In genomic region chr9:130606887-130607582, GRCh38 we compare ENCODE assay signal across 25 cellular contexts. TPM values are rescaled to one million over a fixed set of nuclear protein-coding genes. Genes with fewer than 3 reads are reported as not detected.
DNase-seq lines count a peak whose midpoint lies in the region; ATAC-seq and TF ChIP-seq lines count a peak whose summit lies in the region.
"Had no signal": no experiment of that assay in that cellular context is flagged by ENCODE, and none has a peak within 500 bp of the region (broad histone marks: within the 10 kb centered on the region; RNA-seq: fewer than 3 reads in every experiment).

No MANE protein-coding gene starts in this region.

- in situ Hi-C loops in mammary epithelial cell (cut with MboI; ENCODE audit: low sequenced_read_pairs in 2 of 2): no loop called here
- in situ Hi-C loops in brain microvascular endothelial cell (cut with HindIII; ENCODE audit: low pct_ligation_motif_present, low sequenced_read_pairs): no loop called here

- 93% methylated on average over 6 of the region's 8 CpGs for WGBS in mammary epithelial cell (ENCODE audit: low coverage, missing lambda C conversion rate)
- 65 to 72% methylated on average over 7 to 8 of the region's 8 CpGs for WGBS in gastroesophageal sphincter (ENCODE audit: low coverage in 1 of 2), 2 donors
- 86 to 92% methylated on average over 8 of the region's 8 CpGs for WGBS in thyroid gland, 2 donors

- POLR2A ChIA-PET in MCF 10A (lab: Yijun Ruan, JAX): interaction anchor here (0.7 kb wide), 1 partner anchor 579 kb away, joined by 4 read pairs; no protein-coding TSS in a partner anchor

- no peak overlapping the region for H3K4me3 Mint-ChIP-seq in MCF 10A (ENCODE audit: unreplicated experiment)
- no peak overlapping the region for H3K4me3 Mint-ChIP-seq in stimulated activated naive B cell treated with anti-CD40 and anti-IgM and Interleukin-4, amounts not matched to agents 10 μg/mL and 1 μg/mL and 100 μg/mL, for 72 hours
- H3K4me3 Mint-ChIP-seq: activated CD8-positive, alpha-beta T cell treated with anti-CD3 and anti-CD28 coated beads, Interleukin-2, amount 10 ng/mL, durations not matched to agents 7 days and 5 days; nephron progenitor cell; type B pancreatic cell had no signal

- DNase-seq in MCF 10A (ENCODE audit: unreplicated experiment) (peak; percentile 16), mammary epithelial cell (no peak), brain microvascular endothelial cell (peak; percentile 1), thyroid gland (no peak), A172 (ENCODE audit: low spot score) (no peak)
- DNase-seq in stimulated activated naive B cell treated with anti-CD40 and anti-IgM and Interleukin-4, amounts not matched to agents 10 μg/mL and 1 μg/mL and 100 μg/mL, for 72 hours: no peak
- DNase-seq: 8988T; activated CD8-positive, alpha-beta T cell treated with anti-CD3 and anti-CD28 coated beads, Interleukin-2, amount 10 ng/mL, durations not matched to agents 7 days and 5 days; activated naive CD4-positive, alpha-beta T cell treated with anti-CD3 and anti-CD28 coated beads, Interleukin-2, amount 50 U/mL, for 16 hours; activated T-cell treated with anti-CD3 and anti-CD28 coated beads, Interleukin-2, amount 50 U/mL, for 1 hour; DMS53; foreskin melanocyte; kidney glomerular epithelial cell; NCI-H2107; NCI-H524 treated with DMSO at 0.1 percent for 48 hours; nephron progenitor cell; RPMI8226; stimulated activated CD4-positive, alpha-beta T cell treated with anti-CD3 and anti-CD28 coated beads, Interleukin-4, amount 100 ng/mL, for 24 hours; T1000 had no signal

- dilution Hi-C loops in mammary epithelial cell (cut with HindIII; ENCODE audit: low sequenced_read_pairs): no loop called here

- no peaks in the 10 kb centered on the region for H4K20me1 ChIP-seq in mammary epithelial cell (ENCODE audit: insufficient read depth, low read length)

- CTCF ChIA-PET in MCF 10A (lab: Yijun Ruan, JAX): interaction anchor here (0.6 kb wide), 3 partner anchors 47 to 1789 kb away, joined by 4 to 6 read pairs (median 4); no protein-coding TSS in a partner anchor
- CTCF ChIA-PET in mammary epithelial cell (lab: Charles Lee; ENCODE audit: low non-redundant PET): no interaction called here

- H3K27ac ChIP-seq in mammary epithelial cell (ENCODE audit: insufficient read depth, low read depth, low read length) (no peak overlapping the region), brain microvascular endothelial cell (no peak overlapping the region), gastroesophageal sphincter (peak overlapping the region in 3 of 4 donors; percentile 49 to 62 (median 53)), thyroid gland (peak overlapping the region; percentile 60 to 82 (median 80))
- H3K27ac ChIP-seq: ascending aorta had no signal

- H3K27ac Mint-ChIP-seq in MCF 10A (ENCODE audit: low read depth, unreplicated experiment): no peak overlapping the region
- H3K27ac Mint-ChIP-seq in stimulated activated naive B cell treated with anti-CD40 and anti-IgM and Interleukin-4, amounts not matched to agents 10 μg/mL and 1 μg/mL and 100 μg/mL, for 72 hours: no peak overlapping the region
- H3K27ac Mint-ChIP-seq: activated CD8-positive, alpha-beta T cell treated with anti-CD3 and anti-CD28 coated beads, Interleukin-2, amount 10 ng/mL, durations not matched to agents 7 days and 5 days; nephron progenitor cell; type B pancreatic cell had no signal

- H3K27me3 ChIP-seq in mammary epithelial cell (ENCODE audit: insufficient read depth, low read length) (no peaks in the 10 kb centered on the region), brain microvascular endothelial cell (replicated peaks) (no peaks in the 10 kb centered on the region), gastroesophageal sphincter (no peaks in the 10 kb centered on the region), thyroid gland (no peaks in the 10 kb centered on the region)
- H3K27me3 ChIP-seq: ascending aorta had no signal

- no peak overlapping the region for H3K4me2 ChIP-seq in mammary epithelial cell (ENCODE audit: insufficient read depth, low read depth, low read length)
- H3K4me2 ChIP-seq: smooth muscle cell had no signal

- intact Hi-C loops in MCF 10A (cut with micrococcal nuclease) (no loop called here), mammary epithelial cell (cut with micrococcal nuclease) (no loop called here), thyroid gland (cut with DNase I) (no loop called here)

- no peak for TF ChIP-seq CTCF in MCF 10A (IDR thresholded peaks at IDR 0.05; ENCODE audit: unreplicated experiment)
- no peak for TF ChIP-seq CTCF in mammary epithelial cell (conservative IDR thresholded peaks at IDR 0.05 in 1 of 2, IDR thresholded peaks at IDR 0.05 in 1 of 2; ENCODE audit: extremely low read depth in 1 of 2, insufficient read depth in 1 of 2, low read depth in 1 of 2, low read length in 2 of 2)
- no peak for TF ChIP-seq CTCF in brain microvascular endothelial cell (IDR thresholded peaks at IDR 0.05; ENCODE audit: low read depth, low read length, missing control alignments)
- TF ChIP-seq CTCF in gastroesophageal sphincter (IDR thresholded peaks at IDR 0.05): no peak
- TF ChIP-seq CTCF in thyroid gland (IDR thresholded peaks at IDR 0.05): no peak

- TF ChIP-seq EP300 in gastroesophageal sphincter (IDR thresholded peaks at IDR 0.05): no peak

- H3K36me3 ChIP-seq in mammary epithelial cell (ENCODE audit: insufficient read depth, low read length) (peaks cover 13% of the 10 kb centered on the region), brain microvascular endothelial cell (replicated peaks) (peaks cover 10% of the 10 kb centered on the region), gastroesophageal sphincter (peaks cover 0 to 47% of the 10 kb centered on the region in 2 donors), thyroid gland (no peaks in the 10 kb centered on the region)

- TF ChIP-seq POLR2A in gastroesophageal sphincter (IDR thresholded peaks at IDR 0.05) (no peak), thyroid gland (IDR thresholded peaks at IDR 0.05) (no peak)

- no peak overlapping the region for H3K9ac ChIP-seq in mammary epithelial cell (ENCODE audit: insufficient read depth, low read length)

- no peaks in the 10 kb centered on the region for H3K9me3 ChIP-seq in mammary epithelial cell (replicated peaks; ENCODE audit: insufficient read depth, low read length)
- H3K9me3 ChIP-seq in gastroesophageal sphincter: no peaks in the 10 kb centered on the region
- H3K9me3 ChIP-seq in thyroid gland: no peaks in the 10 kb centered on the region
- H3K9me3 ChIP-seq: ascending aorta had no signal

- no peaks in the 10 kb centered on the region for H3K27me3 Mint-ChIP-seq in MCF 10A (ENCODE audit: insufficient read depth, unreplicated experiment)
- H3K27me3 Mint-ChIP-seq in stimulated activated naive B cell treated with anti-CD40 and anti-IgM and Interleukin-4, amounts not matched to agents 10 μg/mL and 1 μg/mL and 100 μg/mL, for 72 hours: no peaks in the 10 kb centered on the region
- H3K27me3 Mint-ChIP-seq: type B pancreatic cell had no signal

- no peak overlapping the region for H2AFZ ChIP-seq in mammary epithelial cell (ENCODE audit: low read depth, low read length)

- peaks cover 53% of the 10 kb centered on the region for H3K79me2 ChIP-seq in mammary epithelial cell (ENCODE audit: insufficient read depth, low read length)

- H3K36me3 Mint-ChIP-seq in MCF 10A (ENCODE audit: insufficient read depth, unreplicated experiment): peaks cover 38% of the 10 kb centered on the region
- peaks cover 41 to 59% of the 10 kb centered on the region in 2 donors for H3K36me3 Mint-ChIP-seq in stimulated activated naive B cell treated with anti-CD40 and anti-IgM and Interleukin-4, amounts not matched to agents 10 μg/mL and 1 μg/mL and 100 μg/mL, for 72 hours

- H3K9me3 Mint-ChIP-seq in MCF 10A (ENCODE audit: unreplicated experiment): no peaks in the 10 kb centered on the region
- H3K9me3 Mint-ChIP-seq in stimulated activated naive B cell treated with anti-CD40 and anti-IgM and Interleukin-4, amounts not matched to agents 10 μg/mL and 1 μg/mL and 100 μg/mL, for 72 hours: no peaks in the 10 kb centered on the region
- H3K9me3 Mint-ChIP-seq: nephron progenitor cell, type B pancreatic cell had no signal

- no peaks in the 10 kb centered on the region for H3K4me1 Mint-ChIP-seq in MCF 10A (ENCODE audit: insufficient read depth, unreplicated experiment)
- peaks cover 2 to 7% of the 10 kb centered on the region in 2 donors for H3K4me1 Mint-ChIP-seq in stimulated activated naive B cell treated with anti-CD40 and anti-IgM and Interleukin-4, amounts not matched to agents 10 μg/mL and 1 μg/mL and 100 μg/mL, for 72 hours

- H3K4me3 ChIP-seq in mammary epithelial cell (replicated peaks in 1 of 3; ENCODE audit: insufficient read depth in 1 of 3, low read depth in 2 of 3, low read length in 3 of 3) (no peak overlapping the region), brain microvascular endothelial cell (ENCODE audit: low read depth, low read length) (no peak overlapping the region), gastroesophageal sphincter (no peak overlapping the region), thyroid gland (replicated peaks in 1 of 3) (no peak overlapping the region)
- H3K4me3 ChIP-seq: ascending aorta, smooth muscle cell had no signal

- BruUV-seq in MCF 10A (replicated peaks; lab: Mats Ljungman, UMichigan) (no TSS peak), mammary epithelial cell (replicated peaks; lab: Mats Ljungman, UMichigan) (no TSS peak)

- no peak for ATAC-seq in gastroesophageal sphincter
- no peak for ATAC-seq in stimulated activated naive B cell treated with anti-CD40 and anti-IgM and Interleukin-4, amounts not matched to agents 10 μg/mL and 1 μg/mL and 100 μg/mL, for 72 hours (replicated peaks)
- ATAC-seq in GM21825 (IDR thresholded peaks at IDR 0.05; ENCODE audit: unreplicated experiment): no peak
- ATAC-seq: activated CD8-positive, alpha-beta T cell treated with anti-CD3 and anti-CD28 coated beads, Interleukin-2, amount 10 ng/mL, durations not matched to agents 7 days and 5 days had no signal

- H3K4me1 ChIP-seq in mammary epithelial cell (ENCODE audit: insufficient read depth, low read length): no peaks in the 10 kb centered on the region
- peaks cover 0 to 55% (median 0%) of the 10 kb centered on the region in 3 donors for H3K4me1 ChIP-seq in gastroesophageal sphincter
- H3K4me1 ChIP-seq in thyroid gland: peaks cover 31 to 37% of the 10 kb centered on the region in 2 donors
- H3K4me1 ChIP-seq: ascending aorta had no signal

RNA-seq across cellular contexts. Expression of gene FUBP3, which starts 27.7 kb away (rescaled TPM):
- total RNA-seq in MCF 10A (2022) (58.0 and 68.3 TPM in 2 replicates), mammary epithelial cell (10 to 100 TPM; 42.8 to 62.5 TPM), gastroesophageal sphincter (10 to 100 TPM; 47.6 to 62.0 (median 52.4) TPM), thyroid gland (10 to 100 TPM; 71.7 to 83.9 (median 77.8) TPM)
- 27.1 TPM for polyA plus RNA-seq in mammary epithelial cell
- polyA minus RNA-seq in mammary epithelial cell: 54.5 TPM
- 0.02 TPM in 1 of 2 replicates, not detected in the other for total RNA-seq in A172 (2014; rRNA removed; shearing (Covaris generic))

RNA-seq across cellular contexts. Expression of gene PRDM12, which starts 57.4 kb away (rescaled TPM):
- total RNA-seq in MCF 10A (2022): 0.28 and 0.29 TPM in 2 replicates
- total RNA-seq in mammary epithelial cell: not detected
- polyA plus RNA-seq in mammary epithelial cell: not detected
- not detected for polyA minus RNA-seq in mammary epithelial cell
- not detected for total RNA-seq in gastroesophageal sphincter
- not detected for total RNA-seq in thyroid gland
- total RNA-seq in A172 (2014; rRNA removed; shearing (Covaris generic)): not detected in 2 replicates
- total RNA-seq: activated CD8-positive, alpha-beta T cell treated with anti-CD3 and anti-CD28 coated beads, Interleukin-2, amount 10 ng/mL, durations not matched to agents 7 days and 5 days; ascending aorta; posterior vena cava; smooth muscle cell had no signal
- polyA plus RNA-seq: smooth muscle cell had no signal

Comparison
In these comparisons a context has a peak if more than half of its experiments do, and no peak if none do; other contexts are left out.
1. DNase-seq: peak in MCF 10A (single experiment) and brain microvascular endothelial cell (single experiment); none in mammary epithelial cell (single experiment), thyroid gland (0 of 2), stimulated activated naive B cell treated with anti-CD40 and anti-IgM and Interleukin-4, amounts not matched to agents 10 μg/mL and 1 μg/mL and 100 μg/mL, for 72 hours (single experiment) and A172 (single experiment).
2. H3K27ac ChIP-seq: peak in gastroesophageal sphincter (3 of 4) and thyroid gland (3 of 3); none in mammary epithelial cell (single experiment) and brain microvascular endothelial cell (single experiment).
3. RNA of gene FUBP3, which starts 27.7 kb away (total RNA-seq): 71.7 to 83.9 TPM in thyroid gland, 42.8 to 62.5 TPM in mammary epithelial cell, 58.0 to 68.3 TPM in MCF 10A and 47.6 to 62.0 TPM in gastroesophageal sphincter; 0.02 TPM in A172; every median in the first group is over 10 times any median in the second.